ENCODE assay signal across 20 cellular contexts in genomic region chr15:28930476-28931291, GRCh38. TPM values are rescaled to one million over a fixed set of nuclear protein-coding genes. Genes with fewer than 3 reads are reported as not detected.
DNase-seq lines count a peak whose midpoint lies in the region; ATAC-seq, FAIRE-seq and TF ChIP-seq lines count a peak whose summit lies in the region.
"Had no signal": no experiment of that assay in that cellular context is flagged by ENCODE, and none has a peak within 500 bp of the region (broad histone marks: within the 10 kb centered on the region; RNA-seq: fewer than 3 reads in every experiment).

No MANE protein-coding gene starts in this region.

- H2BK120ac ChIP-seq in neuronal stem cell (ENCODE audit: low read depth, low read length), result no peak overlapping the region

- no CpG with 5 or more reads among the region's 16 CpGs for WGBS in neuronal stem cell (ENCODE audit: extremely low coverage in 2 of 2, insufficient read length in 2 of 2, insufficient replicate concordance in 1 of 2), 2 donors

- H3K27me3 ChIP-seq in CD8-positive, alpha-beta T cell (ENCODE audit: insufficient read depth, low read length), result no peaks in the 10 kb centered on the region
- no peaks in the 10 kb centered on the region for H3K27me3 ChIP-seq in neuronal stem cell (ENCODE audit: control insufficient read depth in 3 of 3, insufficient read depth in 3 of 3, low read depth in 1 of 3, low read length in 3 of 3)
- H3K27me3 ChIP-seq in BE2C, result no peaks in the 10 kb centered on the region
- H3K27me3 ChIP-seq: Peyer's patch had no signal

- H3K27me3 Mint-ChIP-seq in CD8-positive, alpha-beta T cell (ENCODE audit: low read depth), result no peaks in the 10 kb centered on the region

- no peak overlapping the region for H3K4me3 Mint-ChIP-seq in CD8-positive, alpha-beta T cell
- H3K4me3 Mint-ChIP-seq: CD8-positive, alpha-beta memory T cell had no signal

- peaks cover 45% of the 10 kb centered on the region for H3K36me3 Mint-ChIP-seq in CD8-positive, alpha-beta T cell

- H3K27ac ChIP-seq in CD8-positive, alpha-beta T cell (ENCODE audit: low read depth, low read length), result no peak overlapping the region
- H3K27ac ChIP-seq in kidney (ENCODE audit: low read depth in 2 of 2, low read length in 2 of 2) (no peak overlapping the region), neuronal stem cell (replicated peaks; ENCODE audit: low read length) (no peak overlapping the region)
- H3K27ac ChIP-seq: Peyer's patch had no signal

- no peak overlapping the region for H2BK12ac ChIP-seq in neuronal stem cell (ENCODE audit: low read length)

- peak overlapping the region; percentile 25 for H2AK5ac ChIP-seq in neuronal stem cell (ENCODE audit: low read depth, low read length)

- DNase-seq in activated effector memory CD4-positive, alpha-beta T cell treated with anti-CD3 and anti-CD28 coated beads, Interleukin-2, amount 50 U/mL, for 16 hours, result peak; percentile 48
- DNase-seq in activated effector memory CD4-positive, alpha-beta T cell treated with Interleukin-2 at 50 U/mL for 16 hours, result no peak
- no peak for DNase-seq in CD8-positive, alpha-beta T cell
- DNase-seq in kidney, result peak; percentile 54
- DNase-seq in neuronal stem cell (ENCODE audit: low spot score), result no peak
- DNase-seq in BE2C, result no peak
- DNase-seq in HT-29 (ENCODE audit: low spot score), result no peak
- DNase-seq in UCSD-AML1 (lab: John Stamatoyannopoulos, UW; ENCODE audit: unreplicated experiment), result no peak
- DNase-seq: CD8-positive, alpha-beta memory T cell; KG1; NCI-H1105 treated with DMSO at 0.1 percent for 48 hours; NCI-H1694; Peyer's patch; Right ventricle myocardium superior had no signal

- no peaks in the 10 kb centered on the region for H3K9me3 ChIP-seq in CD8-positive, alpha-beta T cell (ENCODE audit: low read length)
- H3K9me3 ChIP-seq in kidney (ENCODE audit: control insufficient read depth in 1 of 2, low read length in 2 of 2) (no peaks in the 10 kb centered on the region), neuronal stem cell (replicated peaks in 1 of 2; ENCODE audit: control insufficient read depth in 2 of 2, insufficient read depth in 1 of 2, low read depth in 1 of 2, low read length in 2 of 2) (peaks cover 5 to 17% of the 10 kb centered on the region in 2 donors), BE2C (no peaks in the 10 kb centered on the region)

- H2AFZ ChIP-seq in neuronal stem cell (ENCODE audit: low read length), result no peak overlapping the region

- no peaks in the 10 kb centered on the region for H3K36me3 ChIP-seq in CD8-positive, alpha-beta T cell (ENCODE audit: insufficient read depth, low read length)
- H3K36me3 ChIP-seq in kidney (ENCODE audit: control insufficient read depth in 1 of 2, insufficient read depth in 2 of 2, low read length in 2 of 2) (no peaks in the 10 kb centered on the region), neuronal stem cell (replicated peaks in 1 of 2; ENCODE audit: control insufficient read depth in 2 of 2, insufficient read depth in 2 of 2, low read length in 2 of 2) (peaks cover 0 to 44% of the 10 kb centered on the region in 2 donors), BE2C (no peaks in the 10 kb centered on the region)
- H3K36me3 ChIP-seq: Peyer's patch had no signal

- no peak overlapping the region for H3K4me2 ChIP-seq in neuronal stem cell (ENCODE audit: insufficient read depth, low read length, poor library complexity, severe bottlenecking)

- intact Hi-C loops in CD8-positive, alpha-beta T cell (cut with DNase I, micrococcal nuclease), result no loop called here
- intact Hi-C loops in kidney (cut with DNase I), result no loop called here

- H2BK5ac ChIP-seq in neuronal stem cell (ENCODE audit: low read length), result peak overlapping the region; percentile 63

- H3K9me3 Mint-ChIP-seq in CD8-positive, alpha-beta T cell, result no peaks in the 10 kb centered on the region
- H3K9me3 Mint-ChIP-seq: CD8-positive, alpha-beta memory T cell had no signal

- no peak overlapping the region for H4K91ac ChIP-seq in neuronal stem cell (ENCODE audit: low read depth, low read length, poor library complexity)

- peaks cover 35% of the 10 kb centered on the region for H3K4me1 ChIP-seq in CD8-positive, alpha-beta T cell (ENCODE audit: insufficient read depth, low read length)
- no peaks in the 10 kb centered on the region for H3K4me1 ChIP-seq in kidney (ENCODE audit: control insufficient read depth in 1 of 2, insufficient read depth in 1 of 2, low read depth in 1 of 2, low read length in 2 of 2)
- no peaks in the 10 kb centered on the region for H3K4me1 ChIP-seq in neuronal stem cell (ENCODE audit: control insufficient read depth in 2 of 2, insufficient read depth in 1 of 2, low read depth in 1 of 2, low read length in 2 of 2)
- H3K4me1 ChIP-seq in BE2C, result 0 out of 2 replicates have a peak, but pooled peaks cover 6% of the 10 kb centered on the region
- H3K4me1 ChIP-seq: Peyer's patch had no signal

- peak overlapping the region; percentile 41 for H3K14ac ChIP-seq in neuronal stem cell (ENCODE audit: low read length)

- peaks cover 6% of the 10 kb centered on the region for H3K79me1 ChIP-seq in neuronal stem cell (ENCODE audit: low read depth, low read length)

- peak overlapping the region; percentile 35 for H3K18ac ChIP-seq in neuronal stem cell (ENCODE audit: low read length)

- H2BK15ac ChIP-seq in neuronal stem cell (ENCODE audit: low read length), result no peak overlapping the region

- H3K4me3 ChIP-seq in CD8-positive, alpha-beta T cell (ENCODE audit: low read depth, low read length), result no peak overlapping the region
- H3K4me3 ChIP-seq in kidney (ENCODE audit: low read length in 2 of 2) (no peak overlapping the region), neuronal stem cell (ENCODE audit: low read length in 2 of 2) (no peak overlapping the region), BE2C (ENCODE audit: low read depth, low read length) (no peak overlapping the region)
- H3K4me3 ChIP-seq: Peyer's patch had no signal

- no peak overlapping the region for H3K4ac ChIP-seq in neuronal stem cell (ENCODE audit: low read length)

- H3K4me1 Mint-ChIP-seq in CD8-positive, alpha-beta T cell (ENCODE audit: low read depth), result peaks cover 75% of the 10 kb centered on the region

- POLR2A ChIA-PET in CD8-positive, alpha-beta T cell (lab: Charles Lee), result no interaction called here

- no peak for FAIRE-seq in kidney (lab: Jason Lieb, UNC)
- FAIRE-seq: A204.1, D721Med, GM12892, GM18507, H1, HepG2 had no signal

- H3K27ac Mint-ChIP-seq in CD8-positive, alpha-beta T cell, result peak overlapping the region; percentile 39

- no peak for TF ChIP-seq CTCF in CD8-positive, alpha-beta T cell (IDR thresholded peaks at IDR 0.05)
- TF ChIP-seq CTCF in kidney (IDR thresholded peaks at IDR 0.05; ENCODE audit: borderline replicate concordance, extremely low read depth, insufficient read depth), result no peak
- no peak for TF ChIP-seq CTCF in BE2C (IDR thresholded peaks at IDR 0.05; ENCODE audit: low read depth, low read length)

- H3K9ac ChIP-seq in kidney (ENCODE audit: low read length in 2 of 2), result no peak overlapping the region
- H3K9ac ChIP-seq in neuronal stem cell (ENCODE audit: low read depth, low read length, poor library complexity), result no peak overlapping the region

- peak overlapping the region; percentile 11 for H3K23ac ChIP-seq in neuronal stem cell (ENCODE audit: low read depth, low read length, poor library complexity)

- CTCF ChIA-PET in CD8-positive, alpha-beta T cell (lab: Charles Lee), result interaction anchor here (1.4 to 1.7 kb wide), 5 partner anchors 9 to 45 kb away, joined by 3 to 5 read pairs (median 5); no protein-coding TSS in a partner anchor

- H4K8ac ChIP-seq in neuronal stem cell (ENCODE audit: low read depth, low read length), result no peak overlapping the region

- ATAC-seq in CD8-positive, alpha-beta T cell, result no peak
- ATAC-seq: HepG2 had no signal

RNA-seq across cellular contexts. Expression of gene APBA2, which starts 44.9 kb away (rescaled TPM):
- total RNA-seq in CD8-positive, alpha-beta T cell, result 100 to 1,000 TPM; 106 to 108 TPM
- total RNA-seq in kidney, result 6.1 TPM
- polyA plus RNA-seq in kidney (ENCODE audit: insufficient read depth, low read depth, low replicate concordance), result 1.0 TPM
- polyA plus RNA-seq in neuronal stem cell (2013, experiment 1 of 2), result 30.6 TPM
- polyA plus RNA-seq in neuronal stem cell (2013, experiment 2 of 2), result 29.0 TPM
- 45.2 TPM for polyA plus RNA-seq in BE2C (2012; ENCODE audit: insufficient read depth, insufficient read length, low read depth)
- total RNA-seq in HT-29 (2014; rRNA removed; shearing (Covaris generic)), result not detected in 2 replicates

Comparison
In these comparisons a context has a peak if more than half of its experiments do, and no peak if none do; other contexts are left out.
1. DNase-seq: peak in activated effector memory CD4-positive, alpha-beta T cell treated with anti-CD3 and anti-CD28 coated beads, Interleukin-2, amount 50 U/mL, for 16 hours (single experiment) and kidney (single experiment); none in activated effector memory CD4-positive, alpha-beta T cell treated with Interleukin-2 at 50 U/mL for 16 hours (single experiment), CD8-positive, alpha-beta T cell (0 of 7), neuronal stem cell (single experiment), BE2C (single experiment), HT-29 (single experiment) and UCSD-AML1 (single experiment).
2. RNA of gene APBA2, which starts 44.9 kb away (total RNA-seq): 106 to 108 TPM in CD8-positive, alpha-beta T cell; 6.1 TPM in kidney (single experiment) and not detected in HT-29; every median in the first group is over 10 times any median in the second.